ENCODE assay signal across 1 cellular context in the genomic region with DNA sequence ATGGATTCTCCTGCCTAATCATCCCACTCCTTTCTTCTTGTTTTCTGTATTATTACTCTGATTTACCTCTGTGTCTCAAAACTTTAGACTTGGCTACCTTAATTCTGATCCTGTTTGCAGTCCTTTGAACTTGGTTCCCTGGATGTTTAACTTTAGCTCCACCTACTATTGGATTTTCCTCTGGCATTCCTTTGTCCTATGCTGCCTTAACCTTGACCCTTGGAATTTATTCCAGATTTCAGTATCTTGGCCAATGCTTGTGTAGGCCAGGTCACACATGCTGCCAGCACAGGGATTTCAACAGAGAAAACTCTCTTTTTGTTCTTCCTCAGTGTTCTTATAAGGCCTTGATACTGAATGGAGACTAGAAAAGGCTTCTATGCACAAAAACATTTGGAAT.
TF ChIP-seq lines count a peak whose summit lies in the region.

No MANE protein-coding gene starts in this region.

TF ChIP-seq in HepG2, 621 proteins besides CTCF, POLR2A, EP300 and RAD21 (continued from another document and continues in another):
- TF ChIP-seq, protein P1, sequence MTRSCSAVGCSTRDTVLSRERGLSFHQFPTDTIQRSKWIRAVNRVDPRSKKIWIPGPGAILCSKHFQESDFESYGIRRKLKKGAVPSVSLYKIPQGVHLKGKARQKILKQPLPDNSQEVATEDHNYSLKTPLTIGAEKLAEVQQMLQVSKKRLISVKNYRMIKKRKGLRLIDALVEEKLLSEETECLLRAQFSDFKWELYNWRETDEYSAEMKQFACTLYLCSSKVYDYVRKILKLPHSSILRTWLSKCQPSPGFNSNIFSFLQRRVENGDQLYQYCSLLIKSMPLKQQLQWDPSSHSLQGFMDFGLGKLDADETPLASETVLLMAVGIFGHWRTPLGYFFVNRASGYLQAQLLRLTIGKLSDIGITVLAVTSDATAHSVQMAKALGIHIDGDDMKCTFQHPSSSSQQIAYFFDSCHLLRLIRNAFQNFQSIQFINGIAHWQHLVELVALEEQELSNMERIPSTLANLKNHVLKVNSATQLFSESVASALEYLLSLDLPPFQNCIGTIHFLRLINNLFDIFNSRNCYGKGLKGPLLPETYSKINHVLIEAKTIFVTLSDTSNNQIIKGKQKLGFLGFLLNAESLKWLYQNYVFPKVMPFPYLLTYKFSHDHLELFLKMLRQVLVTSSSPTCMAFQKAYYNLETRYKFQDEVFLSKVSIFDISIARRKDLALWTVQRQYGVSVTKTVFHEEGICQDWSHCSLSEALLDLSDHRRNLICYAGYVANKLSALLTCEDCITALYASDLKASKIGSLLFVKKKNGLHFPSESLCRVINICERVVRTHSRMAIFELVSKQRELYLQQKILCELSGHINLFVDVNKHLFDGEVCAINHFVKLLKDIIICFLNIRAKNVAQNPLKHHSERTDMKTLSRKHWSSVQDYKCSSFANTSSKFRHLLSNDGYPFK (CRISPR knock-in tag; IDR thresholded peaks at IDR 0.05; ENCODE audit: borderline replicate concordance) = no peak
- peak; percentile 33; the same call in 1 of the 2 replicates for TF ChIP-seq ZNF292 (CRISPR knock-in tag; IDR thresholded peaks at IDR 0.05; ENCODE audit: borderline replicate concordance, low read depth)
- TF ChIP-seq, protein P2, sequence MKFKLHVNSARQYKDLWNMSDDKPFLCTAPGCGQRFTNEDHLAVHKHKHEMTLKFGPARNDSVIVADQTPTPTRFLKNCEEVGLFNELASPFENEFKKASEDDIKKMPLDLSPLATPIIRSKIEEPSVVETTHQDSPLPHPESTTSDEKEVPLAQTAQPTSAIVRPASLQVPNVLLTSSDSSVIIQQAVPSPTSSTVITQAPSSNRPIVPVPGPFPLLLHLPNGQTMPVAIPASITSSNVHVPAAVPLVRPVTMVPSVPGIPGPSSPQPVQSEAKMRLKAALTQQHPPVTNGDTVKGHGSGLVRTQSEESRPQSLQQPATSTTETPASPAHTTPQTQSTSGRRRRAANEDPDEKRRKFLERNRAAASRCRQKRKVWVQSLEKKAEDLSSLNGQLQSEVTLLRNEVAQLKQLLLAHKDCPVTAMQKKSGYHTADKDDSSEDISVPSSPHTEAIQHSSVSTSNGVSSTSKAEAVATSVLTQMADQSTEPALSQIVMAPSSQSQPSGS (CRISPR knock-in tag; IDR thresholded peaks at IDR 0.05) = no peak
- no peak for TF ChIP-seq ZNF567 (CRISPR knock-in tag; IDR thresholded peaks at IDR 0.05; ENCODE audit: borderline replicate concordance)
- TF ChIP-seq ZNF614 (CRISPR knock-in tag; IDR thresholded peaks at IDR 0.05; ENCODE audit: borderline replicate concordance) = 0 out of 2 replicates have a peak, but pooled peaks have one; percentile 28
- TF ChIP-seq, protein P3, sequence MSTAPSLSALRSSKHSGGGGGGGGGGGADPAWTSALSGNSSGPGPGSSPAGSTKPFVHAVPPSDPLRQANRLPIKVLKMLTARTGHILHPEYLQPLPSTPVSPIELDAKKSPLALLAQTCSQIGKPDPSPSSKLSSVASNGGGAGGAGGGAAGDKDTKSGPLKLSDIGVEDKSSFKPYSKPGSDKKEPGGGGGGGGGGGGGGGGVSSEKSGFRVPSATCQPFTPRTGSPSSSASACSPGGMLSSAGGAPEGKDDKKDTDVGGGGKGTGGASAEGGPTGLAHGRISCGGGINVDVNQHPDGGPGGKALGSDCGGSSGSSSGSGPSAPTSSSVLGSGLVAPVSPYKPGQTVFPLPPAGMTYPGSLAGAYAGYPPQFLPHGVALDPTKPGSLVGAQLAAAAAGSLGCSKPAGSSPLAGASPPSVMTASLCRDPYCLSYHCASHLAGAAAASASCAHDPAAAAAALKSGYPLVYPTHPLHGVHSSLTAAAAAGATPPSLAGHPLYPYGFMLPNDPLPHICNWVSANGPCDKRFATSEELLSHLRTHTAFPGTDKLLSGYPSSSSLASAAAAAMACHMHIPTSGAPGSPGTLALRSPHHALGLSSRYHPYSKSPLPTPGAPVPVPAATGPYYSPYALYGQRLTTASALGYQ (CRISPR knock-in tag; IDR thresholded peaks at IDR 0.05) = no peak
- TF ChIP-seq, protein P4, sequence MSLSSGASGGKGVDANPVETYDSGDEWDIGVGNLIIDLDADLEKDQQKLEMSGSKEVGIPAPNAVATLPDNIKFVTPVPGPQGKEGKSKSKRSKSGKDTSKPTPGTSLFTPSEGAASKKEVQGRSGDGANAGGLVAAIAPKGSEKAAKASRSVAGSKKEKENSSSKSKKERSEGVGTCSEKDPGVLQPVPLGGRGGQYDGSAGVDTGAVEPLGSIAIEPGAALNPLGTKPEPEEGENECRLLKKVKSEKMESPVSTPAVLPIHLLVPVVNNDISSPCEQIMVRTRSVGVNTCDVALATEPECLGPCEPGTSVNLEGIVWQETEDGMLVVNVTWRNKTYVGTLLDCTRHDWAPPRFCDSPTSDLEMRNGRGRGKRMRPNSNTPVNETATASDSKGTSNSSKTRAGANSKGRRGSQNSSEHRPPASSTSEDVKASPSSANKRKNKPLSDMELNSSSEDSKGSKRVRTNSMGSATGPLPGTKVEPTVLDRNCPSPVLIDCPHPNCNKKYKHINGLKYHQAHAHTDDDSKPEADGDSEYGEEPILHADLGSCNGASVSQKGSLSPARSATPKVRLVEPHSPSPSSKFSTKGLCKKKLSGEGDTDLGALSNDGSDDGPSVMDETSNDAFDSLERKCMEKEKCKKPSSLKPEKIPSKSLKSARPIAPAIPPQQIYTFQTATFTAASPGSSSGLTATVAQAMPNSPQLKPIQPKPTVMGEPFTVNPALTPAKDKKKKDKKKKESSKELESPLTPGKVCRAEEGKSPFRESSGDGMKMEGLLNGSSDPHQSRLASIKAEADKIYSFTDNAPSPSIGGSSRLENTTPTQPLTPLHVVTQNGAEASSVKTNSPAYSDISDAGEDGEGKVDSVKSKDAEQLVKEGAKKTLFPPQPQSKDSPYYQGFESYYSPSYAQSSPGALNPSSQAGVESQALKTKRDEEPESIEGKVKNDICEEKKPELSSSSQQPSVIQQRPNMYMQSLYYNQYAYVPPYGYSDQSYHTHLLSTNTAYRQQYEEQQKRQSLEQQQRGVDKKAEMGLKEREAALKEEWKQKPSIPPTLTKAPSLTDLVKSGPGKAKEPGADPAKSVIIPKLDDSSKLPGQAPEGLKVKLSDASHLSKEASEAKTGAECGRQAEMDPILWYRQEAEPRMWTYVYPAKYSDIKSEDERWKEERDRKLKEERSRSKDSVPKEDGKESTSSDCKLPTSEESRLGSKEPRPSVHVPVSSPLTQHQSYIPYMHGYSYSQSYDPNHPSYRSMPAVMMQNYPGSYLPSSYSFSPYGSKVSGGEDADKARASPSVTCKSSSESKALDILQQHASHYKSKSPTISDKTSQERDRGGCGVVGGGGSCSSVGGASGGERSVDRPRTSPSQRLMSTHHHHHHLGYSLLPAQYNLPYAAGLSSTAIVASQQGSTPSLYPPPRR (CRISPR knock-in tag; IDR thresholded peaks at IDR 0.05; ENCODE audit: borderline replicate concordance) = no peak
- TF ChIP-seq KDM2A (CRISPR knock-in tag; IDR thresholded peaks at IDR 0.05; ENCODE audit: borderline replicate concordance, low read depth) = no peak
- TF ChIP-seq CC2D1A (CRISPR knock-in tag; IDR thresholded peaks at IDR 0.05) = no peak
- TF ChIP-seq SOX6 (IDR thresholded peaks at IDR 0.05) = no peak
- TF ChIP-seq SOX6 (CRISPR knock-in tag; IDR thresholded peaks at IDR 0.05) = peak; percentile 97
- no peak for TF ChIP-seq HDAC6 (IDR thresholded peaks at IDR 0.05; ENCODE audit: low read depth, low read length)
- TF ChIP-seq ZSCAN25 (CRISPR knock-in tag; IDR thresholded peaks at IDR 0.05) = no peak
- TF ChIP-seq ZNF3 (CRISPR knock-in tag; IDR thresholded peaks at IDR 0.05) = no peak
- no peak for TF ChIP-seq ARHGAP35 (CRISPR knock-in tag; IDR thresholded peaks at IDR 0.05; ENCODE audit: borderline replicate concordance)
- peak; percentile 40; the same call in 1 of the 2 replicates for TF ChIP-seq FOXA3 (CRISPR knock-in tag; IDR thresholded peaks at IDR 0.05)
- no peak for TF ChIP-seq ZNF34 (CRISPR knock-in tag; IDR thresholded peaks at IDR 0.05; ENCODE audit: borderline replicate concordance)
- TF ChIP-seq CBFB (CRISPR knock-in tag; IDR thresholded peaks at IDR 0.05) = no peak
- TF ChIP-seq CEBPB (IDR thresholded peaks at IDR 0.05; ENCODE audit: borderline replicate concordance, low read depth, low read length) = 0 out of 2 replicates have a peak, but pooled peaks have one; percentile 44
- no peak for TF ChIP-seq MZF1 (CRISPR knock-in tag; IDR thresholded peaks at IDR 0.05; ENCODE audit: borderline replicate concordance)
- TF ChIP-seq NONO (IDR thresholded peaks at IDR 0.05) = no peak
- no peak for TF ChIP-seq NONO (CRISPR knock-in tag; conservative IDR thresholded peaks at IDR 0.05)
- TF ChIP-seq ZBTB38 (CRISPR knock-in tag; IDR thresholded peaks at IDR 0.05) = no peak
- no peak for TF ChIP-seq SATB2 (CRISPR knock-in tag; IDR thresholded peaks at IDR 0.05)
- TF ChIP-seq ZNF383 (CRISPR knock-in tag; IDR thresholded peaks at IDR 0.05; ENCODE audit: borderline replicate concordance) = no peak
- no peak for TF ChIP-seq HNF1B (CRISPR knock-in tag; IDR thresholded peaks at IDR 0.05)
- TF ChIP-seq ATF5 (CRISPR knock-in tag; IDR thresholded peaks at IDR 0.05; ENCODE audit: low read depth) = no peak
- TF ChIP-seq ZNF225 (CRISPR knock-in tag; IDR thresholded peaks at IDR 0.05) = no peak
- no peak for TF ChIP-seq ZNF282 (IDR thresholded peaks at IDR 0.05; ENCODE audit: partially characterized antibody)
- no peak for TF ChIP-seq U2AF2 (IDR thresholded peaks at IDR 0.05; ENCODE audit: low read depth, low read length)
- no peak for TF ChIP-seq ZNF451 (CRISPR knock-in tag; IDR thresholded peaks at IDR 0.05)
- TF ChIP-seq, protein P5, sequence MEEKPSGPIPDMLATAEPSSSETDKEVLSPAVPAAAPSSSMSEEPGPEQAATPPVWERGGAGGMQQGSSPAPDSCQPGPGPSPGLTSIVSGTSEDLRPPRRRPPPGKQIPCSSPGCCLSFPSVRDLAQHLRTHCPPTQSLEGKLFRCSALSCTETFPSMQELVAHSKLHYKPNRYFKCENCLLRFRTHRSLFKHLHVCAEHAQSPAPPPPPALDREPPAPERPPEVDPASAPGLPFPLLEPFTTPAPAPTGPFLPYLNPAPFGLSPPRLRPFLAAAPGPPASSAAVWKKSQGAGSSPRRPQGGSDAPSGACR (CRISPR knock-in tag; IDR thresholded peaks at IDR 0.05) = no peak
- no peak for TF ChIP-seq ZFP91 (CRISPR knock-in tag; IDR thresholded peaks at IDR 0.05; ENCODE audit: borderline replicate concordance)
- TF ChIP-seq CEBPG (CRISPR knock-in tag; IDR thresholded peaks at IDR 0.05) = peak; percentile 41
- TF ChIP-seq ZNF180 (CRISPR knock-in tag; IDR thresholded peaks at IDR 0.05; ENCODE audit: borderline replicate concordance, low read depth) = no peak
- no peak for TF ChIP-seq FOXM1 (CRISPR knock-in tag; IDR thresholded peaks at IDR 0.05)
- TF ChIP-seq SALL1 (CRISPR knock-in tag; IDR thresholded peaks at IDR 0.05) = peak; percentile 15; the same call in 1 of the 2 replicates
- no peak for TF ChIP-seq ZNF432 (CRISPR knock-in tag; IDR thresholded peaks at IDR 0.05; ENCODE audit: borderline replicate concordance)
- 0 out of 2 replicates have a peak, but pooled peaks have one; percentile 37 for TF ChIP-seq ZMYM2 (CRISPR knock-in tag; IDR thresholded peaks at IDR 0.05)
- TF ChIP-seq, protein P6, sequence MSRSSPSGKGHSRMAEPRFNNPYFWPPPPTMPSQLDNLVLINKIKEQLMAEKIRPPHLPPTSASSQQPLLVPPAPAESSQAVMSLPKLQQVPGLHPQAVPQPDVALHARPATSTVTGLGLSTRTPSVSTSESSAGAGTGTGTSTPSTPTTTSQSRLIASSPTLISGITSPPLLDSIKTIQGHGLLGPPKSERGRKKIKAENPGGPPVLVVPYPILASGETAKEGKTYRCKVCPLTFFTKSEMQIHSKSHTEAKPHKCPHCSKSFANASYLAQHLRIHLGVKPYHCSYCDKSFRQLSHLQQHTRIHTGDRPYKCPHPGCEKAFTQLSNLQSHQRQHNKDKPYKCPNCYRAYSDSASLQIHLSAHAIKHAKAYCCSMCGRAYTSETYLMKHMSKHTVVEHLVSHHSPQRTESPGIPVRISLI (CRISPR knock-in tag; IDR thresholded peaks at IDR 0.05; ENCODE audit: borderline replicate concordance) = no peak
- peak; percentile 79; the same call in 1 of the 2 replicates for TF ChIP-seq ESRRA (CRISPR knock-in tag; IDR thresholded peaks at IDR 0.05; ENCODE audit: low read depth)
- TF ChIP-seq NR2F1 (CRISPR knock-in tag; IDR thresholded peaks at IDR 0.05) = peak; percentile 46 to 55; a peak in 1 of 4 replicates
